In the genomic region with DNA sequence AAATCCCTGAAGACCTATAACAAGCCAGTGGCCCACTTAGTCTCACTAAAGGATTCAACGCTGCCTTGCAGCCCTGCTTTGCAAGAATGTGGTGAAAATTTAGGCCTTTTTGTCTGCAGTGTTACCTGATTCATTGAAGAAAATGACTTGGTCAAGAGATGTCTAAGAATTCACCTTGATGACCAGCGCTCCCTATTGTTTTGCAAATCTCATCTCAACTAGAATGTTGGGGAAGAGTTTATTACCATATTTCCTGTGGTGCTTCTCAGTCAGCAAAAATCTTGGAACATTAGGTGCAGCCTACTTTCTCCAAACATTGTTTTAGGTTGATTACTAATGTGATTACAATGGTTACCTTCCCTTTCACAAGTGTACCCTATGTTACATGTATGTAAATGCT, we compare ENCODE assay signal across 33 cellular contexts. TPM values are rescaled to one million over a fixed set of nuclear protein-coding genes. Genes with fewer than 3 reads are reported as not detected.
DNase-seq lines count a peak whose midpoint lies in the region; ATAC-seq, FAIRE-seq and TF ChIP-seq lines count a peak whose summit lies in the region.
"Had no signal": no experiment of that assay in that cellular context is flagged by ENCODE, and none has a peak within 500 bp of the region (broad histone marks: within the 10 kb centered on the region; RNA-seq: fewer than 3 reads in every experiment).

No MANE protein-coding gene starts in this region.

- H3K27me3 ChIP-seq in HUES48 (ENCODE audit: control insufficient read depth, insufficient read depth, low read length) (no peaks in the 10 kb centered on the region), endodermal cell (ENCODE audit: control insufficient read depth, insufficient read depth, low read length, poor library complexity, severe bottlenecking) (no peaks in the 10 kb centered on the region), gastroesophageal sphincter (no peaks in the 10 kb centered on the region)
- H3K27me3 ChIP-seq: heart right ventricle, tibial nerve had no signal

- H3K27ac Mint-ChIP-seq in endodermal cell: no peak overlapping the region
- H3K27ac Mint-ChIP-seq in nephron progenitor cell: no peak overlapping the region
- H3K27ac Mint-ChIP-seq: activated CD4-positive, alpha-beta memory T cell treated with anti-CD3 and anti-CD28 coated beads, Interleukin-2, amount 10 ng/mL, durations not matched to agents 7 days and 5 days; activated T-helper 1 cell treated with anti-CD3 and anti-CD28 coated beads, Interleukin-12 subunit alpha, Interleukin-12 subunit beta, Interleukin-2, Interleukin-4 antibody, amounts not matched to agents 30 ng/mL and 10 ng/mL and 1 ng/mL, durations not matched to agents 14 hours and 24 hours and 36 hours; CD4-positive, alpha-beta T cell; effector memory CD8-positive, alpha-beta T cell; naive thymus-derived CD4-positive, alpha-beta T cell; T-helper 17 cell had no signal

- H3K27ac ChIP-seq in A549 (peak overlapping the region; percentile 84), HUES48 (ENCODE audit: low read depth, low read length) (peak overlapping the region; percentile 72), endodermal cell (ENCODE audit: low read depth, low read length) (no peak overlapping the region), gastroesophageal sphincter (no peak overlapping the region)
- H3K27ac ChIP-seq: heart right ventricle, psoas muscle, tibial nerve had no signal

- DNase-seq in A549 (ENCODE audit: low read depth in 1 of 2, low spot score in 1 of 2) (no peak), endodermal cell (peak; percentile 51), iPS-NIHi11 (ENCODE audit: low spot score) (peak; percentile 14), DMS153 treated with DMSO at 0.1 percent for 48 hours (lab: John Stamatoyannopoulos, UW; ENCODE audit: unreplicated experiment) (no peak), nephron progenitor cell (no peak), NCI-H748 treated with DMSO at 0.1 percent for 48 hours (lab: John Stamatoyannopoulos, UW) (no peak)
- DNase-seq: activated CD4-positive, alpha-beta memory T cell treated with anti-CD3 and anti-CD28 coated beads, Interleukin-2, amount 10 ng/mL, durations not matched to agents 7 days and 5 days; activated CD4-positive, CD25-positive, alpha-beta regulatory T cell treated with anti-CD3 and anti-CD28 coated beads, Interleukin-2, amount 50 U/mL, for 72 hours; activated CD8-positive, alpha-beta memory T cell treated with anti-CD3 and anti-CD28 coated beads, Interleukin-2, amount 50 U/mL, for 4 hours; activated naive CD4-positive, alpha-beta T cell treated with Interleukin-2 at 50 U/mL for 16 hours; CD4-positive, alpha-beta T cell; effector memory CD8-positive, alpha-beta T cell; foreskin melanocyte; heart right ventricle; islet precursor cell; midbrain; naive thymus-derived CD4-positive, alpha-beta T cell; NCI-H1048; NCI-H1694 treated with DMSO at 0.1 percent for 48 hours; NCI-H446 treated with DMSO at 0.1 percent for 48 hours; occipital lobe; psoas muscle; stimulated activated CD4-positive, alpha-beta T cell treated with anti-CD3 and anti-CD28 coated beads, Interleukin-4, amount 100 ng/mL, for 1 hour; T-helper 17 cell had no signal

- H3K4me3 ChIP-seq in A549: no peak overlapping the region
- H3K4me3 ChIP-seq in HUES48 (ENCODE audit: low read depth, low read length): peak overlapping the region; percentile 34
- H3K4me3 ChIP-seq in endodermal cell (ENCODE audit: low read length): no peak overlapping the region
- no peak overlapping the region for H3K4me3 ChIP-seq in gastroesophageal sphincter
- H3K4me3 ChIP-seq: heart right ventricle, psoas muscle, tibial nerve had no signal

- FAIRE-seq in A549 (lab: Jason Lieb, UNC): no peak
- FAIRE-seq: A204.1 had no signal

- H3K27me3 Mint-ChIP-seq in endodermal cell (ENCODE audit: insufficient read depth) (no peaks in the 10 kb centered on the region), nephron progenitor cell (ENCODE audit: low read depth, poor library complexity) (peaks cover 10% of the 10 kb centered on the region)

- POLR2A ChIA-PET in A549 (lab: Yijun Ruan, JAX): interaction anchor here (1.3 to 1.4 kb wide), 3 partner anchors 46 to 218 kb away, joined by 3 to 5 read pairs (median 4); no protein-coding TSS in a partner anchor

- no peak for TF ChIP-seq POLR2A in A549 (IDR thresholded peaks at IDR 0.05; ENCODE audit: low read length)
- no peak for TF ChIP-seq POLR2A in gastroesophageal sphincter (IDR thresholded peaks at IDR 0.05)

- H3K9ac ChIP-seq in HUES48 (ENCODE audit: low read depth, low read length) (no peak overlapping the region), endodermal cell (ENCODE audit: extremely low read depth, low read length, poor library complexity, severe bottlenecking) (no peak overlapping the region)

- ATAC-seq in A549: no peak
- no peak for ATAC-seq in gastroesophageal sphincter
- ATAC-seq: effector memory CD8-positive, alpha-beta T cell; esophagus mucosa; HCT116; heart right ventricle; naive thymus-derived CD4-positive, alpha-beta T cell; psoas muscle; sciatic nerve; T-helper 17 cell had no signal

- no peak for TF ChIP-seq RAD21 in A549 (conservative IDR thresholded peaks at IDR 0.05 in 1 of 2, IDR thresholded peaks at IDR 0.05 in 1 of 2)

- H3K36me3 Mint-ChIP-seq in endodermal cell (ENCODE audit: low read depth) (no peaks in the 10 kb centered on the region), nephron progenitor cell (ENCODE audit: low read depth) (no peaks in the 10 kb centered on the region)
- H3K36me3 Mint-ChIP-seq: naive thymus-derived CD4-positive, alpha-beta T cell had no signal

- H3K4me2 ChIP-seq in A549: peak overlapping the region; percentile 64

- H3K9me3 ChIP-seq in A549 (no peaks in the 10 kb centered on the region), HUES48 (ENCODE audit: control insufficient read depth, insufficient read depth, low read length) (no peaks in the 10 kb centered on the region), endodermal cell (ENCODE audit: control insufficient read depth, low read length) (no peaks in the 10 kb centered on the region), gastroesophageal sphincter (no peaks in the 10 kb centered on the region)
- H3K9me3 ChIP-seq: heart right ventricle, psoas muscle, tibial nerve had no signal

- H3K9me3 Mint-ChIP-seq in endodermal cell (no peaks in the 10 kb centered on the region), nephron progenitor cell (no peaks in the 10 kb centered on the region)
- H3K9me3 Mint-ChIP-seq: activated CD4-positive, alpha-beta memory T cell treated with anti-CD3 and anti-CD28 coated beads, Interleukin-2, amount 10 ng/mL, durations not matched to agents 7 days and 5 days; activated T-helper 1 cell treated with anti-CD3 and anti-CD28 coated beads, Interleukin-12 subunit alpha, Interleukin-12 subunit beta, Interleukin-2, Interleukin-4 antibody, amounts not matched to agents 30 ng/mL and 10 ng/mL and 1 ng/mL, durations not matched to agents 14 hours and 24 hours and 36 hours; CD4-positive, alpha-beta T cell; central memory CD8-positive, alpha-beta T cell; effector memory CD8-positive, alpha-beta T cell; naive thymus-derived CD4-positive, alpha-beta T cell had no signal

- H3K4me1 ChIP-seq in A549 (peaks cover 52% of the 10 kb centered on the region), HUES48 (ENCODE audit: control insufficient read depth, insufficient read depth, low read length) (peaks cover 53% of the 10 kb centered on the region), endodermal cell (ENCODE audit: control insufficient read depth, insufficient read depth, low read length) (no peaks in the 10 kb centered on the region), gastroesophageal sphincter (no peaks in the 10 kb centered on the region)
- H3K4me1 ChIP-seq: psoas muscle had no signal

- H3K4me3 Mint-ChIP-seq in endodermal cell (no peak overlapping the region), nephron progenitor cell (no peak overlapping the region)
- H3K4me3 Mint-ChIP-seq: activated CD4-positive, alpha-beta memory T cell treated with anti-CD3 and anti-CD28 coated beads, Interleukin-2, amount 10 ng/mL, durations not matched to agents 7 days and 5 days; activated T-helper 1 cell treated with anti-CD3 and anti-CD28 coated beads, Interleukin-12 subunit alpha, Interleukin-12 subunit beta, Interleukin-2, Interleukin-4 antibody, amounts not matched to agents 30 ng/mL and 10 ng/mL and 1 ng/mL, durations not matched to agents 14 hours and 24 hours and 36 hours; CD4-positive, alpha-beta T cell; central memory CD8-positive, alpha-beta T cell; effector memory CD8-positive, alpha-beta T cell; naive thymus-derived CD4-positive, alpha-beta T cell; T-helper 17 cell had no signal

- CTCF ChIA-PET in A549 (lab: Yijun Ruan, JAX): no interaction called here

- peaks cover 19% of the 10 kb centered on the region for H3K4me1 Mint-ChIP-seq in endodermal cell
- H3K4me1 Mint-ChIP-seq in nephron progenitor cell: peaks cover 11% of the 10 kb centered on the region
- H3K4me1 Mint-ChIP-seq: activated CD4-positive, alpha-beta memory T cell treated with anti-CD3 and anti-CD28 coated beads, Interleukin-2, amount 10 ng/mL, durations not matched to agents 7 days and 5 days; central memory CD8-positive, alpha-beta T cell; naive thymus-derived CD4-positive, alpha-beta T cell; T-helper 17 cell had no signal

- TF ChIP-seq CTCF in A549 (IDR thresholded peaks at IDR 0.05) (no peak), endodermal cell (conservative IDR thresholded peaks at IDR 0.05) (no peak), nephron progenitor cell (IDR thresholded peaks at IDR 0.05) (no peak), gastroesophageal sphincter (IDR thresholded peaks at IDR 0.05) (no peak)

- TF ChIP-seq EP300 in A549 (IDR thresholded peaks at IDR 0.05) (no peak), gastroesophageal sphincter (IDR thresholded peaks at IDR 0.05) (no peak)

- H3K36me3 ChIP-seq in HUES48 (ENCODE audit: control insufficient read depth, insufficient read depth, low read length) (no peaks in the 10 kb centered on the region), endodermal cell (ENCODE audit: control insufficient read depth, insufficient read depth, low read length) (no peaks in the 10 kb centered on the region), gastroesophageal sphincter (no peaks in the 10 kb centered on the region)
- H3K36me3 ChIP-seq: heart right ventricle, tibial nerve had no signal

- WGBS in A549 (ENCODE audit: missing lambda C conversion rate): 94% methylated on average over 2 of the region's 2 CpGs
- WGBS in endodermal cell (ENCODE audit: insufficient coverage in 1 of 2, insufficient read length in 1 of 2), 2 experiments: 50 to 59% methylated on average over 2 of the region's 2 CpGs
- WGBS in gastroesophageal sphincter (ENCODE audit: low coverage in 1 of 2), 2 donors: 61 to 88% methylated on average over 2 of the region's 2 CpGs

TF ChIP-seq in A549, 52 proteins besides CTCF, POLR2A, EP300 and RAD21 (continues in another document):
- TF ChIP-seq ZNF302 (CRISPR knock-in tag; IDR thresholded peaks at IDR 0.05): no peak

RNA-seq across cellular contexts. Expression of gene PLK2, which starts 53.5 kb away (rescaled TPM):
- polyA plus RNA-seq in A549 (2011; rRNA removed) (168 and 217 TPM in 2 replicates), A549 (2017; fragmentation: RNase III; extraction: RNeasy Plus Mini Kit Qiagen cat#74134 plus additional on column Dnase treatment) (230 to 257 TPM (median 240 TPM) in 3 replicates)
- 147 and 226 TPM in 2 replicates for polyA plus RNA-seq in A549 (2012; cell fraction: cytosol; rRNA removed)
- polyA plus RNA-seq in A549 (2012; cell fraction: nucleus; rRNA removed): 345 and 402 TPM in 2 replicates
- 367 and 381 TPM in 2 replicates for polyA minus RNA-seq in A549 (2011; rRNA and poly(A)+ RNA removed)
- total RNA-seq in endodermal cell (10 to 100 TPM in 1 of 2 donors, 1 to 10 TPM in 1; 9.7 to 16.4 TPM), gastroesophageal sphincter (10 to 100 TPM; 18.2 to 61.4 (median 36.4) TPM)
- polyA plus RNA-seq in endodermal cell (2013, experiment 1 of 2): 38.4 TPM
- polyA plus RNA-seq in endodermal cell (2013, experiment 2 of 2): 42.5 TPM

Comparison
In these comparisons a context has a peak if more than half of its experiments do, and no peak if none do; other contexts are left out.
1. DNase-seq: peak in endodermal cell (single experiment) and iPS-NIHi11 (single experiment); none in A549 (0 of 2), DMS153 treated with DMSO at 0.1 percent for 48 hours (single experiment), nephron progenitor cell (single experiment) and NCI-H748 treated with DMSO at 0.1 percent for 48 hours (single experiment).
2. H3K27ac ChIP-seq: peak in A549 (2 of 2) and HUES48 (single experiment); none in endodermal cell (single experiment) and gastroesophageal sphincter (0 of 4).